ENCODE assay signal across 1 cellular context in genomic region chr21:42923553-42924432, GRCh38.
TF ChIP-seq lines count a peak whose summit lies in the region.

No MANE protein-coding gene starts in this region.

TF ChIP-seq in endothelial cell of umbilical vein, 7 proteins besides CTCF, POLR2A, EP300 and RAD21:
- TF ChIP-seq MYC (IDR thresholded peaks at IDR 0.05; ENCODE audit: low read depth, low read length) (no peak), EZH2 (IDR thresholded peaks at IDR 0.05; ENCODE audit: borderline replicate concordance, low read depth, low read length, severe bottlenecking) (no peak), GATA2 (IDR thresholded peaks at IDR 0.05; ENCODE audit: insufficient read depth, insufficient read length, low read depth, low read length) (no peak), MAX (IDR thresholded peaks at IDR 0.05; ENCODE audit: insufficient read depth, insufficient read length) (no peak), JUN (IDR thresholded peaks at IDR 0.05; ENCODE audit: borderline replicate concordance, insufficient read depth, insufficient read length, low read depth) (no peak), FOS (IDR thresholded peaks at IDR 0.05; ENCODE audit: borderline replicate concordance, insufficient read depth, low read length) (no peak), POLR2AphosphoS5 (IDR thresholded peaks at IDR 0.05; ENCODE audit: insufficient read depth, low read depth, low read length) (no peak)
TF ChIP-seq in endothelial cell of umbilical vein: peak in this region for 0.
